9 cellular contexts compared by ENCODE assay signal in genomic region chr16:19716183-19716582, GRCh38. TPM values are rescaled to one million over a fixed set of nuclear protein-coding genes. Genes with fewer than 3 reads are reported as not detected.
DNase-seq lines count a peak whose midpoint lies in the region; ATAC-seq and TF ChIP-seq lines count a peak whose summit lies in the region.
"Had no signal": no experiment of that assay in that cellular context is flagged by ENCODE, and none has a peak within 500 bp of the region (broad histone marks: within the 10 kb centered on the region; RNA-seq: fewer than 3 reads in every experiment).

No MANE protein-coding gene starts in this region.

- intact Hi-C loops in tibial artery (cut with DNase I; ENCODE audit: low total_unique reads): loop anchor here (10.0 kb wide), 2 partner anchors 161 to 169 kb away; partner anchors contain the start of genes GPRC5B and VPS35L
- intact Hi-C loops in esophagus squamous epithelium (cut with DNase I): no loop called here

- ATAC-seq in DND-41 (ENCODE audit: insufficient read depth, low read depth): no peak

- H3K27me3 Mint-ChIP-seq in chondrocyte (ENCODE audit: low read depth): no peaks in the 10 kb centered on the region
- no peaks in the 10 kb centered on the region for H3K27me3 Mint-ChIP-seq in nephron (ENCODE audit: low read depth)

- DNase-seq in DND-41 (no peak), chondrocyte (ENCODE audit: low spot score) (no peak), tibial nerve (ENCODE audit: low spot score in 2 of 2) (no peak), tibial artery (no peak), OCI-M1 (lab: John Stamatoyannopoulos, UW) (no peak), esophagus squamous epithelium (lab: John Stamatoyannopoulos, UW) (no peak)
- DNase-seq: NCI-H82 had no signal

- peaks cover 33% of the 10 kb centered on the region for H3K4me1 ChIP-seq in DND-41 (ENCODE audit: insufficient read depth, low read length)
- H3K4me1 ChIP-seq in Loucy (ENCODE audit: insufficient read depth, low read length, poor library complexity, severe bottlenecking): peaks cover 26% of the 10 kb centered on the region
- peaks cover 0 to 46% (median 22%) of the 10 kb centered on the region in 4 donors for H3K4me1 ChIP-seq in tibial nerve
- peaks cover 0 to 27% (median 23%) of the 10 kb centered on the region in 4 donors for H3K4me1 ChIP-seq in tibial artery
- peaks cover 25 to 57% (median 30%) of the 10 kb centered on the region in 3 donors for H3K4me1 ChIP-seq in esophagus squamous epithelium

- no peak overlapping the region for H3K27ac Mint-ChIP-seq in chondrocyte (ENCODE audit: unreplicated experiment)
- H3K27ac Mint-ChIP-seq in nephron: peak overlapping the region; percentile 7 to 98 (median 13)

- peaks cover 10% of the 10 kb centered on the region for H3K36me3 Mint-ChIP-seq in chondrocyte (ENCODE audit: low read depth)
- peaks cover 27% of the 10 kb centered on the region for H3K36me3 Mint-ChIP-seq in nephron (ENCODE audit: low read depth)

- no peaks in the 10 kb centered on the region; the same call in 1 of the 2 replicates for H3F3A ChIP-seq in Loucy (ENCODE audit: low read depth)

- H2AFZ ChIP-seq in DND-41 (ENCODE audit: low read depth, low read length) (no peak overlapping the region), Loucy (ENCODE audit: low read length) (no peak overlapping the region)

- H3K4me3 Mint-ChIP-seq in chondrocyte (ENCODE audit: unreplicated experiment): peak overlapping the region; percentile 31
- peak overlapping the region; percentile 97 to 99 (median 98) for H3K4me3 Mint-ChIP-seq in nephron

- peak overlapping the region; percentile 80 for H3K4me2 ChIP-seq in DND-41 (ENCODE audit: insufficient read depth, low read length)
- H3K4me2 ChIP-seq in Loucy (ENCODE audit: low read depth, low read length, poor library complexity, severe bottlenecking): peak overlapping the region; percentile 88

- H4K20me1 ChIP-seq in DND-41 (ENCODE audit: insufficient read depth, low read length) (peaks cover 39% of the 10 kb centered on the region), Loucy (ENCODE audit: insufficient read depth, low read length, poor library complexity, severe bottlenecking) (no peaks in the 10 kb centered on the region)

- TF ChIP-seq EP300 in tibial nerve (IDR thresholded peaks at IDR 0.05): no peak

- 86 to 97% methylated on average over 1 of the region's 1 CpG for WGBS in tibial nerve, 2 donors
- whole genome bisulfite sequencing in esophagus squamous epithelium, 2 donors: 38 to 44% methylated on average over 1 of the region's 1 CpG

- H3K9me3 ChIP-seq in DND-41 (ENCODE audit: insufficient read depth, low read length, severe bottlenecking) (no peaks in the 10 kb centered on the region), Loucy (ENCODE audit: insufficient read depth, low read depth, low read length) (no peaks in the 10 kb centered on the region), tibial nerve (no peaks in the 10 kb centered on the region), tibial artery (no peaks in the 10 kb centered on the region), esophagus squamous epithelium (no peaks in the 10 kb centered on the region)

- H3K27me3 ChIP-seq in DND-41 (ENCODE audit: insufficient read depth, low read length, poor library complexity) (no peaks in the 10 kb centered on the region), Loucy (ENCODE audit: insufficient read depth, low read length, poor library complexity, severe bottlenecking) (no peaks in the 10 kb centered on the region), tibial nerve (no peaks in the 10 kb centered on the region), tibial artery (no peaks in the 10 kb centered on the region), esophagus squamous epithelium (no peaks in the 10 kb centered on the region)

- no peaks in the 10 kb centered on the region for H3K9me3 Mint-ChIP-seq in chondrocyte (ENCODE audit: low read depth)
- H3K9me3 Mint-ChIP-seq in nephron: no peaks in the 10 kb centered on the region

- TF ChIP-seq POLR2A in tibial nerve (IDR thresholded peaks at IDR 0.05) (no peak), esophagus squamous epithelium (IDR thresholded peaks at IDR 0.05) (no peak)

- H3K9me2 ChIP-seq in Loucy (replicated peaks; ENCODE audit: low read depth, low read length): no peaks in the 10 kb centered on the region

- no peak overlapping the region for H3K27ac ChIP-seq in DND-41 (ENCODE audit: low read length)
- peak overlapping the region in 1 of 4 donors; percentile 88 for H3K27ac ChIP-seq in tibial nerve
- H3K27ac ChIP-seq in tibial artery: no peak overlapping the region
- peak overlapping the region in 2 of 4 donors; percentile 31 to 91 for H3K27ac ChIP-seq in esophagus squamous epithelium

- H3K4me3 ChIP-seq in DND-41 (ENCODE audit: low read depth in 1 of 2, low read length in 2 of 2): peak overlapping the region in 1 of 2 experiments; percentile 81; a peak in 1 of 4 replicates
- peak overlapping the region; percentile 96 for H3K4me3 ChIP-seq in Loucy (ENCODE audit: low read length, poor library complexity, severe bottlenecking)
- peak overlapping the region in 2 of 4 donors; percentile 71 to 86 for H3K4me3 ChIP-seq in tibial nerve
- H3K4me3 ChIP-seq in tibial artery: no peak overlapping the region
- H3K4me3 ChIP-seq in esophagus squamous epithelium: peak overlapping the region in 2 of 4 donors; percentile 89 to 94

- H3K79me2 ChIP-seq in DND-41 (ENCODE audit: insufficient read depth, low read length): peaks cover 60% of the 10 kb centered on the region
- peaks cover 28% of the 10 kb centered on the region for H3K79me2 ChIP-seq in Loucy (ENCODE audit: insufficient read depth, low read length)

- H3K4me1 Mint-ChIP-seq in chondrocyte (ENCODE audit: low read depth): peaks cover 19% of the 10 kb centered on the region
- peaks cover 32% of the 10 kb centered on the region for H3K4me1 Mint-ChIP-seq in nephron

- TF ChIP-seq CTCF in DND-41 (IDR thresholded peaks at IDR 0.05; ENCODE audit: borderline replicate concordance, extremely low read depth, low read length, poor library complexity, severe bottlenecking) (no peak), Loucy (conservative IDR thresholded peaks at IDR 0.05; ENCODE audit: low read length) (no peak), chondrocyte (IDR thresholded peaks at IDR 0.05) (no peak), nephron (IDR thresholded peaks at IDR 0.05; ENCODE audit: unreplicated experiment in 3 of 3) (no peak), tibial nerve (IDR thresholded peaks at IDR 0.05) (no peak), tibial artery (IDR thresholded peaks at IDR 0.05) (no peak), esophagus squamous epithelium (IDR thresholded peaks at IDR 0.05) (no peak)

- H3K9ac ChIP-seq in DND-41 (ENCODE audit: low read depth, low read length): no peak overlapping the region
- H3K9ac ChIP-seq in Loucy (ENCODE audit: low read depth, low read length, poor library complexity, severe bottlenecking): peak overlapping the region; percentile 95

- peaks cover 46% of the 10 kb centered on the region for H3K36me3 ChIP-seq in DND-41 (ENCODE audit: insufficient read depth, low read length)
- H3K36me3 ChIP-seq in Loucy (ENCODE audit: insufficient read depth, low read length): no peaks in the 10 kb centered on the region
- H3K36me3 ChIP-seq in tibial nerve: peaks cover 0 to 34% (median 0%) of the 10 kb centered on the region in 3 donors
- H3K36me3 ChIP-seq in tibial artery: peaks cover 9 to 34% (median 20%) of the 10 kb centered on the region in 3 donors
- H3K36me3 ChIP-seq in esophagus squamous epithelium: peaks cover 4 to 37% (median 19%) of the 10 kb centered on the region in 3 donors

RNA-seq across cellular contexts. Expression of gene KNOP1, which starts 1.8 kb away (rescaled TPM):
- total RNA-seq in chondrocyte: 20.0 to 24.7 TPM (median 20.4 TPM) in 3 replicates
- 10 to 100 TPM; 17.3 to 37.2 (median 26.2) TPM for total RNA-seq in tibial nerve
- total RNA-seq in esophagus squamous epithelium: 10 to 100 TPM in 2 of 4 donors, 1 to 10 TPM in 2; 9.0 to 14.3 (median 11.7) TPM

RNA-seq across cellular contexts. Expression of gene IQCK, which starts 1.9 kb away (rescaled TPM):
- total RNA-seq in chondrocyte (2.6 to 8.9 TPM (median 3.8 TPM) in 3 replicates), tibial nerve (10 to 100 TPM; 23.1 to 62.7 (median 37.6) TPM), esophagus squamous epithelium (1 to 10 TPM; 2.2 to 9.3 (median 6.1) TPM)
